In the genomic region with DNA sequence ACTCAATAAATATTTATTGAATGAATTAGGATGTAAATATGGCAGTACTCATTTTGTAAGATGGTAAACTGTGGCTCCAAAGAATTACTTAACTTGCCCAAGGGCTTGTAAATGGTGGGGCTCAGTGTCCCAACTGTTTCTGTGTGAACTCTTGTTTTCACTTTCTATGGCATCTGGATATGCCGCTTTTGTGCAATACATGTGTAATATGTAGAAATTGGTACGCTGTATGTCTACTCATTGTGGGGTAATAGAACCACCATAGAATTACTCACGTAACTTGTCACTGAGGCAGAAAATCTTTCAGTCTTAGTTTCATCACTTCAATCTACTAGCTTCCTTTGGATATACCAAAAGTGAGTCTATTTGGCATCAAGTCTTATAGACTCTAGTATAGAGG, we compare ENCODE assay signal across 1 cellular context.
TF ChIP-seq lines count a peak whose summit lies in the region.

No MANE protein-coding gene starts in this region.

TF ChIP-seq in endothelial cell of umbilical vein, 7 proteins besides CTCF, POLR2A, EP300 and RAD21 (continued from another document):
- no peak for TF ChIP-seq EZH2 (IDR thresholded peaks at IDR 0.05; ENCODE audit: borderline replicate concordance, low read depth, low read length, severe bottlenecking)
